Comparison of ENCODE assay signal across 33 cellular contexts in the genomic region with DNA sequence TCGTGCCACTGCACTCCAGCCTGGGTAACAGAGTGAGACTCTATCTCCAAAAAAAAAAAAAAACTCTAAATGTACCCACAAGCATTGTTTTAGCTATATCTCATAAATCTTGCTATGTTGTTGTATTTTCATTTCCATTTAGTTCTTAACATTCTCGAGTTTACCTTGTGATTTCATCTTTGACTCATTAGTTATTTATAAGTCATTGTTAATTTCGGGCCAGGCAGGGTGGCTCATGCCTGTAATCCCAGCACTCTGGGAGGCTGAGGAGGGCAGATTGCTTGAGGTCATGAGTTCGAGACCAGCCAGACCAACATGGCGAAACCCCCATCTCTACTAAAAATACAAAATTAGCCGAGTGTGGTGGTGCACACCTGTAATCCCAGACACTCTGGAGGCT. TPM values are rescaled to one million over a fixed set of nuclear protein-coding genes. Genes with fewer than 3 reads are reported as not detected.
"Had no signal": no experiment of that assay in that cellular context is flagged by ENCODE, and none has a peak within 500 bp of the region (broad histone marks: within the 10 kb centered on the region; RNA-seq: fewer than 3 reads in every experiment).

No MANE protein-coding gene starts in this region.

- H3K36me3 ChIP-seq: adrenal gland, brain microvascular endothelial cell, breast epithelium had no signal

- H3K4me3 ChIP-seq: adrenal gland, body of pancreas, breast epithelium had no signal

- ATAC-seq: activated CD8-positive, alpha-beta T cell treated with anti-CD3 and anti-CD28 coated beads for 36 hours; activated naive CD4-positive, alpha-beta T cell treated with anti-CD3 and anti-CD28 coated beads, Interleukin-2, amount 50 U/mL, for 72 hours; activated T-cell treated with anti-CD3 and anti-CD28 coated beads, Interleukin-2, amount 50 U/mL, for 4 hours; activated T-cell treated with anti-CD3 and anti-CD28 coated beads, Interleukin-2, amount 50 U/mL, for 72 hours; activated T-helper 17 cell treated with anti-CD3 and anti-CD28 coated beads, Interleukin-2, amount 50 U/mL, for 72 hours; body of pancreas had no signal

- H3K27me3 ChIP-seq: adrenal gland, body of pancreas, brain microvascular endothelial cell, breast epithelium had no signal

- H3K27ac ChIP-seq: adrenal gland, body of pancreas, brain microvascular endothelial cell, breast epithelium, VCaP had no signal

- DNase-seq: activated B cell treated with CpG ODN at 0.5 μM for 24 hours; activated CD4-positive, alpha-beta memory T cell treated with anti-CD3 and anti-CD28 coated beads for 36 hours; activated CD4-positive, alpha-beta T cell treated with anti-CD3 and anti-CD28 coated beads for 4 hours; activated CD4-positive, alpha-beta T cell treated with anti-CD3 and anti-CD28 coated beads, Interleukin-2, amount 10 ng/mL, durations not matched to agents 24 days and 14 days; activated CD4-positive, alpha-beta T cell treated with anti-CD3 and anti-CD28 coated beads, Interleukin-2, amount 50 U/mL, for 1 hour; activated CD4-positive, alpha-beta T cell treated with anti-CD3 and anti-CD28 coated beads, Interleukin-2, amount 50 U/mL, for 4 hours; activated CD4-positive, CD25-positive, alpha-beta regulatory T cell treated with anti-CD3 and anti-CD28 coated beads, Interleukin-2, amount 50 U/mL, for 72 hours; activated CD8-positive, alpha-beta memory T cell treated with anti-CD3 and anti-CD28 coated beads, Interleukin-2, amount 50 U/mL, for 4 hours; activated CD8-positive, alpha-beta T cell treated with anti-CD3 and anti-CD28 coated beads for 36 hours; activated effector memory CD4-positive, alpha-beta T cell treated with anti-CD3 and anti-CD28 coated beads, Interleukin-2, amount 50 U/mL, for 16 hours; activated gamma-delta T cell treated with Interleukin-2 at 50 U/mL for 16 hours; activated naive CD4-positive, alpha-beta T cell; activated naive CD4-positive, alpha-beta T cell treated with anti-CD3 and anti-CD28 coated beads for 36 hours; activated naive CD4-positive, alpha-beta T cell treated with anti-CD3 and anti-CD28 coated beads, Interleukin-2, amount 50 U/mL, for 16 hours; activated naive CD8-positive, alpha-beta T cell treated with anti-CD3 and anti-CD28 coated beads for 36 hours; activated T-cell treated with anti-CD3 and anti-CD28 coated beads for 4 hours; activated T-cell treated with anti-CD3 and anti-CD28 coated beads, Interleukin-2, amount 50 U/mL, for 1 hour; activated T-cell treated with anti-CD3 and anti-CD28 coated beads, Interleukin-2, amount 50 U/mL, for 4 hours; activated T-cell treated with anti-CD3 and anti-CD28 coated beads, Interleukin-2, amount 50 U/mL, for 72 hours; adrenal gland; amniotic stem cell; aorta; body of pancreas; brain microvascular endothelial cell; caudate nucleus; cerebellar nuclear complex; T-helper 1 cell; T-helper 2 cell; T-helper 9 cell had no signal

- H3K4me1 ChIP-seq: adrenal gland, body of pancreas, breast epithelium had no signal

- H3K9me3 ChIP-seq: adrenal gland, body of pancreas, breast epithelium had no signal

RNA-seq across cellular contexts. Expression of a gene that starts 11.7 kb away (rescaled TPM):
- total RNA-seq: activated B cell treated with CpG ODN at 0.5 μM for 24 hours; activated naive CD8-positive, alpha-beta T cell treated with anti-CD3 and anti-CD28 coated beads for 36 hours; activated T-cell treated with anti-CD3 and anti-CD28 coated beads, Interleukin-2, amount 50 U/mL, for 4 hours had no signal
